ENCODE assay signal across 8 cellular contexts in genomic region chr1:205229916-205230700, GRCh38. TPM values are rescaled to one million over a fixed set of nuclear protein-coding genes. Genes with fewer than 3 reads are reported as not detected.
DNase-seq lines count a peak whose midpoint lies in the region; ATAC-seq and TF ChIP-seq lines count a peak whose summit lies in the region.

No MANE protein-coding gene starts in this region.

- H3K9me3 ChIP-seq in Panc1 (ENCODE audit: control insufficient read depth, insufficient read depth, low read depth, low read length) (no peaks in the 10 kb centered on the region), smooth muscle cell (replicated peaks; ENCODE audit: low read depth) (no peaks in the 10 kb centered on the region)

- H4K20me1 ChIP-seq in smooth muscle cell (ENCODE audit: low read depth), result peaks cover 3% of the 10 kb centered on the region

- 74% methylated on average over 10 of the region's 10 CpGs for WGBS in smooth muscle cell (ENCODE audit: low lambda C conversion rate)

- H2AFZ ChIP-seq in smooth muscle cell (ENCODE audit: low read depth), result no peak overlapping the region

- in situ Hi-C loops in Panc1 (cut with HindIII; ENCODE audit: low pct_unique_long_range_greater_than_20kb, low sequenced_read_pairs), result no loop called here

- peak overlapping the region; percentile 22 for H3K4me2 ChIP-seq in smooth muscle cell

- CTCF ChIA-PET in Panc1 (lab: Charles Lee), result interaction anchor here (0.6 to 3.0 kb wide), 9 partner anchors 14 to 587 kb away, joined by 3 to 28 read pairs (median 4); no protein-coding TSS in a partner anchor

- H3K36me3 ChIP-seq in Panc1 (ENCODE audit: control insufficient read depth, insufficient read depth, low read length) (no peaks in the 10 kb centered on the region), smooth muscle cell (ENCODE audit: low read depth) (no peaks in the 10 kb centered on the region)

- ATAC-seq in Panc1 (peak; percentile 14; the same call in 1 of the 2 replicates), HG02938 (IDR thresholded peaks at IDR 0.05; ENCODE audit: unreplicated experiment) (no peak)

- no peak for TF ChIP-seq CTCF in Panc1 (IDR thresholded peaks at IDR 0.05)
- no peak for TF ChIP-seq CTCF in epithelial cell of proximal tubule (conservative IDR thresholded peaks at IDR 0.05; ENCODE audit: low read depth, low read length)
- TF ChIP-seq CTCF in smooth muscle cell (IDR thresholded peaks at IDR 0.05; ENCODE audit: borderline replicate concordance, insufficient read depth, poor library complexity, severe bottlenecking), result no peak

- no peaks in the 10 kb centered on the region for H3F3A ChIP-seq in smooth muscle cell (ENCODE audit: low read depth)

- BruUV-seq in Panc1 (replicated peaks; lab: Mats Ljungman, UMichigan), result no TSS peak

- DNase-seq in NCI-H146 (lab: John Stamatoyannopoulos, UW) (peak; percentile 19), NCI-H146 treated with DMSO at 0.1 percent for 48 hours (lab: John Stamatoyannopoulos, UW; ENCODE audit: unreplicated experiment) (no peak), Panc1 (ENCODE audit: low read depth, low spot score) (no peak), epithelial cell of proximal tubule (ENCODE audit: low read depth) (no peak), smooth muscle cell (lab: John Stamatoyannopoulos, UW; ENCODE audit: unreplicated experiment) (no peak), NCI-H748 (lab: John Stamatoyannopoulos, UW; ENCODE audit: unreplicated experiment) (no peak), SKM-1 treated with dmso at 0.1 percent for 144 hours (lab: John Stamatoyannopoulos, UW; ENCODE audit: unreplicated experiment) (no peak)

- H3K4me1 ChIP-seq in Panc1 (ENCODE audit: control insufficient read depth, insufficient read depth, low read length) (peaks cover 9% of the 10 kb centered on the region), smooth muscle cell (ENCODE audit: low read depth) (peaks cover 11% of the 10 kb centered on the region)

- H3K27ac ChIP-seq in Panc1 (ENCODE audit: low read length) (no peak overlapping the region), smooth muscle cell (ENCODE audit: low read depth) (no peak overlapping the region)

- peak overlapping the region in 1 of 2 experiments; percentile 1; a peak in 1 of 4 replicates for H3K4me3 ChIP-seq in Panc1 (ENCODE audit: low read depth in 2 of 2, low read length in 2 of 2)
- peak overlapping the region; percentile 14 for H3K4me3 ChIP-seq in epithelial cell of proximal tubule (ENCODE audit: low read depth, low read length)
- no peak overlapping the region for H3K4me3 ChIP-seq in smooth muscle cell

- H3K9ac ChIP-seq in smooth muscle cell (ENCODE audit: low read depth), result no peak overlapping the region

- POLR2A ChIA-PET in Panc1 (lab: Charles Lee), result interaction anchor here (0.6 kb wide), 1 partner anchor 264 kb away, joined by 3 read pairs; no protein-coding TSS in a partner anchor

- intact Hi-C loops in Panc1 (cut with micrococcal nuclease; ENCODE audit: unreplicated experiment), result loop anchor here (1.0 to 5.0 kb wide), 2 partner anchors 26 to 108 kb away; partner anchors contain the start of gene RBBP5

- H3K27me3 ChIP-seq in Panc1 (ENCODE audit: control insufficient read depth, insufficient read depth, low read length) (no peaks in the 10 kb centered on the region; the same call in 1 of the 2 replicates), smooth muscle cell (ENCODE audit: low read depth) (peaks cover 8% of the 10 kb centered on the region)

- no peaks in the 10 kb centered on the region for H3K79me2 ChIP-seq in smooth muscle cell (ENCODE audit: low read depth)

RNA-seq across cellular contexts. Expression of gene TMCC2, which starts 2.4 kb away (rescaled TPM):
- total RNA-seq in Panc1 (2021; ENCODE audit: unreplicated experiment) (3.1 TPM), epithelial cell of proximal tubule (4.4 and 5.0 TPM in 2 replicates), smooth muscle cell (2.1 and 3.3 TPM in 2 replicates)
- polyA plus RNA-seq in Panc1 (2012; ENCODE audit: insufficient read length), result 4.6 TPM
- polyA plus RNA-seq in smooth muscle cell, result 2.4 and 5.6 TPM in 2 replicates

RNA-seq across cellular contexts. Expression of gene DSTYK, which starts 18.6 kb away (rescaled TPM):
- total RNA-seq in Panc1 (2021; ENCODE audit: unreplicated experiment) (11.3 TPM), epithelial cell of proximal tubule (5.8 and 6.4 TPM in 2 replicates), smooth muscle cell (8.7 and 12.1 TPM in 2 replicates)
- 6.3 TPM for polyA plus RNA-seq in Panc1 (2012; ENCODE audit: insufficient read length)
- polyA plus RNA-seq in smooth muscle cell, result 6.9 TPM in 2 replicates
